Comparison of ENCODE assay signal across 11 cellular contexts in the genomic region with DNA sequence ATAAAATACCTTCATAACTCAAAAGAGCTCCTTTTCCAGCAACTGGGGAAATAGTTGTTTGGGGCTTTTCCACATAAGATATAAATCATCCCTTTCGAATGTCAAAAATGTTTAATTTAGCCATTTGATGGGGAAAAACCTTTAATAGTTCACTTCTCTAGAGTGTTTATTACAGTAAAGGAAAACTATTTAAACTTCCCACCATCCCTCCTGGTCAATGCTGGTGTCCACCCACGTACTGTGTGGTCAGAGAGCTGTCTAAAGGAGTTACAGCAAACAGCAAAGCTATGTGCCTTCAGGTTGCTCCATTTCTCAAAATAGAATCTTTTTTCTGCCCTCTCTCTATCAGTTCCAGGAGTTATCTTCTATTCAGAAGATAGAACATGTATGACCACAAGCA. TPM values are rescaled to one million over a fixed set of nuclear protein-coding genes. Genes with fewer than 3 reads are reported as not detected.
DNase-seq lines count a peak whose midpoint lies in the region; ATAC-seq and TF ChIP-seq lines count a peak whose summit lies in the region.
"Had no signal": no experiment of that assay in that cellular context is flagged by ENCODE, and none has a peak within 500 bp of the region (broad histone marks: within the 10 kb centered on the region; RNA-seq: fewer than 3 reads in every experiment).

No MANE protein-coding gene starts in this region.

- no peak overlapping the region for H3K18ac ChIP-seq in IMR-90 (ENCODE audit: low read depth, low read length)

- H3K27ac Mint-ChIP-seq in CD4-positive, CD25-positive, alpha-beta regulatory T cell, result peak overlapping the region; percentile 30 to 75 (median 48)
- peak overlapping the region; percentile 89 for H3K27ac Mint-ChIP-seq in chondrocyte (ENCODE audit: unreplicated experiment)
- peak overlapping the region; percentile 17 to 67 for H3K27ac Mint-ChIP-seq in natural killer cell

- H3K27me3 ChIP-seq in CD4-positive, CD25-positive, alpha-beta regulatory T cell (ENCODE audit: control insufficient read depth, insufficient read depth, low read length), result no peaks in the 10 kb centered on the region
- H3K27me3 ChIP-seq in IMR-90 (ENCODE audit: control insufficient read depth, insufficient read depth, low read length), result no peaks in the 10 kb centered on the region
- H3K27me3 ChIP-seq: right lobe of liver had no signal

- no peak overlapping the region for H3K4ac ChIP-seq in IMR-90 (ENCODE audit: low read depth, low read length)

- TF ChIP-seq RAD21 in IMR-90 (IDR thresholded peaks at IDR 0.05; ENCODE audit: low read length), result no peak

- H2AK5ac ChIP-seq in IMR-90 (ENCODE audit: low read depth, low read length), result no peak overlapping the region

- no peak overlapping the region for H2BK15ac ChIP-seq in IMR-90 (ENCODE audit: low read depth, low read length)

- H4K91ac ChIP-seq in IMR-90 (ENCODE audit: insufficient read depth, low read depth, low read length), result no peak overlapping the region

- no peak for ATAC-seq in CD4-positive, CD25-positive, alpha-beta regulatory T cell (ENCODE audit: low read depth in 2 of 2)
- ATAC-seq in IMR-90 (ENCODE audit: low read depth) (peak; percentile 84), natural killer cell (no peak)

- POLR2A ChIA-PET in IMR-90 (lab: Charles Lee; ENCODE audit: unreplicated experiment), result interaction anchor here (0.6 kb wide), 2 partner anchors 16 to 105 kb away, joined by 4 to 15 read pairs; no protein-coding TSS in a partner anchor

- no TSS peak for BruUV-seq in IMR-90 (replicated peaks; lab: Mats Ljungman, UMichigan)

- H4K20me1 ChIP-seq in IMR-90 (ENCODE audit: insufficient read depth, low read length), result peaks cover 96% of the 10 kb centered on the region

- no peak overlapping the region for H3K4me2 ChIP-seq in IMR-90 (ENCODE audit: low read depth, low read length)

- H2AFZ ChIP-seq in IMR-90 (replicated peaks; ENCODE audit: low read length, poor library complexity), result no peak overlapping the region

- H3K36me3 ChIP-seq in CD4-positive, CD25-positive, alpha-beta regulatory T cell (ENCODE audit: control insufficient read depth, insufficient read depth, low read length), result peaks cover 2% of the 10 kb centered on the region
- H3K36me3 ChIP-seq in IMR-90 (ENCODE audit: control insufficient read depth, insufficient read depth, low read length), result no peaks in the 10 kb centered on the region
- H3K36me3 ChIP-seq: right lobe of liver had no signal

- no peaks in the 10 kb centered on the region for H3K9me3 Mint-ChIP-seq in CD4-positive, CD25-positive, alpha-beta regulatory T cell
- H3K9me3 Mint-ChIP-seq in chondrocyte (ENCODE audit: low read depth) (no peaks in the 10 kb centered on the region), natural killer cell (no peaks in the 10 kb centered on the region)

- in situ Hi-C loops in IMR-90 (cut with MboI; ENCODE audit: low sequenced_read_pairs), result no loop called here

- no peak overlapping the region for H2AK9ac ChIP-seq in IMR-90 (replicated peaks; ENCODE audit: low read depth, low read length, poor library complexity)

- no peak overlapping the region for H3K23ac ChIP-seq in IMR-90 (ENCODE audit: low read depth, low read length)

- H3K56ac ChIP-seq in IMR-90 (ENCODE audit: extremely low read depth, insufficient read depth, low read length), result no peak overlapping the region

- dilution Hi-C loops in IMR-90 (cut with HindIII; ENCODE audit: low sequenced_read_pairs, unreplicated experiment), result no loop called here

- WGBS in IMR-90 (ENCODE audit: extremely low coverage in 2 of 2, insufficient read length in 1 of 2), 2 experiments, result no CpG with 5 or more reads among the region's 2 CpGs

- H3K4me3 Mint-ChIP-seq in CD4-positive, CD25-positive, alpha-beta regulatory T cell, result peak overlapping the region in 1 of 4 donors; percentile 65
- H3K4me3 Mint-ChIP-seq in chondrocyte (ENCODE audit: unreplicated experiment) (no peak overlapping the region), natural killer cell (no peak overlapping the region)

- H3K9me3 ChIP-seq in CD4-positive, CD25-positive, alpha-beta regulatory T cell (ENCODE audit: control insufficient read depth in 2 of 2, low read length in 2 of 2), result no peaks in the 10 kb centered on the region
- no peaks in the 10 kb centered on the region for H3K9me3 ChIP-seq in IMR-90 (ENCODE audit: control insufficient read depth, insufficient read depth, low read length)
- H3K9me3 ChIP-seq: right lobe of liver had no signal

- H3K27me3 Mint-ChIP-seq in CD4-positive, CD25-positive, alpha-beta regulatory T cell, result no peaks in the 10 kb centered on the region
- no peaks in the 10 kb centered on the region for H3K27me3 Mint-ChIP-seq in chondrocyte (ENCODE audit: low read depth)
- no peaks in the 10 kb centered on the region for H3K27me3 Mint-ChIP-seq in natural killer cell (ENCODE audit: low read depth in 2 of 2)

- H2BK5ac ChIP-seq in IMR-90 (ENCODE audit: low read depth, low read length, poor library complexity, severe bottlenecking), result no peak overlapping the region

- peaks cover 71 to 93% (median 83%) of the 10 kb centered on the region in 4 donors for H3K4me1 Mint-ChIP-seq in CD4-positive, CD25-positive, alpha-beta regulatory T cell
- H3K4me1 Mint-ChIP-seq in chondrocyte (ENCODE audit: low read depth) (peaks cover 85% of the 10 kb centered on the region), natural killer cell (peaks cover 77 to 80% of the 10 kb centered on the region in 2 donors)

- no peak overlapping the region for H2BK20ac ChIP-seq in IMR-90 (ENCODE audit: low read depth, low read length)

- no peak overlapping the region for H2BK120ac ChIP-seq in IMR-90 (ENCODE audit: low read depth, low read length)

- H3K4me3 ChIP-seq in CD4-positive, CD25-positive, alpha-beta regulatory T cell (ENCODE audit: low read depth, low read length), result peak overlapping the region; percentile 33
- no peak overlapping the region for H3K4me3 ChIP-seq in IMR-90 (ENCODE audit: insufficient read depth, low read depth, low read length)
- H3K4me3 ChIP-seq: right lobe of liver had no signal

- TF ChIP-seq POLR2A in IMR-90 (IDR thresholded peaks at IDR 0.05; ENCODE audit: low read depth, low read length), result no peak

- no peak for DNase-seq in CD4-positive, CD25-positive, alpha-beta regulatory T cell
- DNase-seq in IMR-90 (peak; percentile 87), chondrocyte (ENCODE audit: low spot score) (no peak), natural killer cell (no peak), SKM-1 (lab: John Stamatoyannopoulos, UW; ENCODE audit: unreplicated experiment) (no peak), GDM1 (lab: John Stamatoyannopoulos, UW) (no peak), LoVo (ENCODE audit: low spot score) (no peak), NCI-H187 treated with DMSO at 0.1 percent for 48 hours (lab: John Stamatoyannopoulos, UW) (no peak)
- DNase-seq: Kasumi-1, NCI-H524 treated with DMSO at 0.1 percent for 48 hours, right lobe of liver had no signal

- H3K14ac ChIP-seq in IMR-90 (replicated peaks; ENCODE audit: low read depth, low read length), result no peak overlapping the region

- H3K27ac ChIP-seq in CD4-positive, CD25-positive, alpha-beta regulatory T cell (ENCODE audit: insufficient read depth, low read length, poor library complexity, severe bottlenecking), result peak overlapping the region; percentile 14
- H3K27ac ChIP-seq in IMR-90 (ENCODE audit: insufficient read depth, low read length), result no peak overlapping the region
- H3K27ac ChIP-seq: right lobe of liver had no signal

- peaks cover 22% of the 10 kb centered on the region for H3K9me1 ChIP-seq in IMR-90 (ENCODE audit: insufficient read depth, low read length)

- no peak overlapping the region for H4K8ac ChIP-seq in IMR-90 (ENCODE audit: low read depth in 2 of 2, low read length in 2 of 2)

- TF ChIP-seq CTCF in IMR-90 (conservative IDR thresholded peaks at IDR 0.05; ENCODE audit: low read depth, low read length), result no peak
- TF ChIP-seq CTCF in chondrocyte (IDR thresholded peaks at IDR 0.05), result no peak
- TF ChIP-seq CTCF in natural killer cell (IDR thresholded peaks at IDR 0.05), result no peak

- peaks cover 77% of the 10 kb centered on the region for H3K4me1 ChIP-seq in CD4-positive, CD25-positive, alpha-beta regulatory T cell (ENCODE audit: control insufficient read depth, insufficient read depth, low read length, poor library complexity, severe bottlenecking)
- H3K4me1 ChIP-seq in IMR-90 (ENCODE audit: control insufficient read depth, insufficient read depth, low read length), result peaks cover 20% of the 10 kb centered on the region

- intact Hi-C loops in IMR-90 (cut with micrococcal nuclease), result loop anchor here (10.0 kb wide), 1 partner anchor 55 kb away; no protein-coding TSS in a partner anchor
- intact Hi-C loops in natural killer cell (cut with micrococcal nuclease), result no loop called here

- peaks cover 12% of the 10 kb centered on the region for H3K36me3 Mint-ChIP-seq in CD4-positive, CD25-positive, alpha-beta regulatory T cell
- no peaks in the 10 kb centered on the region for H3K36me3 Mint-ChIP-seq in chondrocyte (ENCODE audit: low read depth)
- H3K36me3 Mint-ChIP-seq in natural killer cell, result no peaks in the 10 kb centered on the region

- H4K5ac ChIP-seq in IMR-90 (ENCODE audit: low read depth, low read length), result no peak overlapping the region

- CTCF ChIA-PET in IMR-90 (lab: Yijun Ruan, JAX), result no interaction called here

- no peak overlapping the region for H3K9ac ChIP-seq in IMR-90 (ENCODE audit: low read depth, low read length)

- peaks cover 7 to 88% of the 10 kb centered on the region in 2 experiments; a peak in 3 of 4 replicates for H3K79me1 ChIP-seq in IMR-90 (ENCODE audit: low read depth in 1 of 2, low read length in 2 of 2)

TF ChIP-seq in IMR-90, 13 proteins besides CTCF, POLR2A, EP300 and RAD21 (continues in another document):
- TF ChIP-seq SMC3 (IDR thresholded peaks at IDR 0.05; ENCODE audit: low read depth, low read length), result no peak
- TF ChIP-seq ELK1 (IDR thresholded peaks at IDR 0.05; ENCODE audit: borderline replicate concordance, low read depth, low read length), result no peak
- peak; percentile 76 for TF ChIP-seq CEBPB (IDR thresholded peaks at IDR 0.05; ENCODE audit: low read depth, low read length)

RNA-seq across cellular contexts. Expression of gene KANSL1, which starts 33.5 kb away (rescaled TPM):
- 295 TPM for total RNA-seq in CD4-positive, CD25-positive, alpha-beta regulatory T cell
- 10 to 100 TPM in 3 of 4 donors, 1 to 10 TPM in 1; 9.1 to 14.1 (median 11.3) TPM for polyA plus RNA-seq in CD4-positive, CD25-positive, alpha-beta regulatory T cell
- 48.0 and 49.6 TPM in 2 replicates for total RNA-seq in IMR-90 (2012; rRNA removed)
- polyA plus RNA-seq in IMR-90 (2012; rRNA removed), result 15.6 and 19.1 TPM in 2 replicates
- polyA plus RNA-seq in IMR-90 (2012; cell fraction: cytosol; rRNA removed), result 9.3 and 9.8 TPM in 2 replicates
- polyA plus RNA-seq in IMR-90 (2012; cell fraction: nucleus; rRNA removed; ENCODE audit: low replicate concordance), result 29.7 and 54.2 TPM in 2 replicates
- 61.4 to 75.8 TPM (median 68.8 TPM) in 3 replicates for total RNA-seq in chondrocyte
- 100 to 1,000 TPM; 202 to 240 (median 220) TPM for total RNA-seq in natural killer cell
